In genomic region chr14:53153702-53154112, GRCh38 we compare ENCODE assay signal across 8 cellular contexts. TPM values are rescaled to one million over a fixed set of nuclear protein-coding genes. Genes with fewer than 3 reads are reported as not detected.
A peak's percentile ranks its signal among the peaks of the same experiment; 100 is the strongest.
DNase-seq lines count a peak whose midpoint lies in the region; ATAC-seq, FAIRE-seq and TF ChIP-seq lines count a peak whose summit lies in the region.

No MANE protein-coding gene starts in this region.

- TF ChIP-seq CTCF in GM12878 (IDR thresholded peaks at IDR 0.05 in 2 of 3, conservative IDR thresholded peaks at IDR 0.05 in 1 of 3; ENCODE audit: control insufficient read depth in 2 of 3, extremely low read depth in 1 of 3, insufficient read depth in 1 of 3, low read depth in 3 of 3, low read length in 3 of 3), result no peak

- no peak for ATAC-seq in GM12878
- no peak for ATAC-seq in GM21825 (IDR thresholded peaks at IDR 0.05; ENCODE audit: unreplicated experiment)

- TF ChIP-seq EP300 in GM12878 (IDR thresholded peaks at IDR 0.05; ENCODE audit: borderline replicate concordance in 1 of 2, control insufficient read depth in 1 of 2, low read depth in 2 of 2, low read length in 2 of 2), result no peak

- POLR2A ChIA-PET in GM12878 (lab: Charles Lee), result interaction anchor here (0.5 to 5.8 kb wide), 8 partner anchors 8 to 1293 kb away, joined by 3 to 48 read pairs (median 6); no protein-coding TSS in a partner anchor

- peak overlapping the region; percentile 90 for H3K27ac ChIP-seq in GM12878 (ENCODE audit: control insufficient read depth, insufficient read depth)
- peak overlapping the region; percentile 82 to 86 for H3K27ac ChIP-seq in mucosa of rectum (ENCODE audit: low read depth in 2 of 2, low read length in 2 of 2)

- in situ Hi-C loops in GM12878 (cut with MboI), result no loop called here

- peaks cover 6% of the 10 kb centered on the region for H3K4me1 ChIP-seq in GM12878 (ENCODE audit: control insufficient read depth, insufficient read depth, low read length)
- peaks cover 8 to 18% of the 10 kb centered on the region in 2 donors for H3K4me1 ChIP-seq in mucosa of rectum (ENCODE audit: control insufficient read depth in 2 of 2, insufficient read depth in 2 of 2, low read length in 2 of 2)

- CTCF ChIA-PET in GM12878 (lab: Yijun Ruan, JAX), result interaction anchor here (0.9 to 6.9 kb wide), 3 partner anchors 27 to 99 kb away, joined by 3 to 60 read pairs (median 8); no protein-coding TSS in a partner anchor

- TF ChIP-seq POLR2A in GM12878 (IDR thresholded peaks at IDR 0.05; ENCODE audit: low read depth, low read length), result no peak

- DNase-seq in stimulated activated CD4-positive, alpha-beta T cell treated with anti-CD3 and anti-CD28 coated beads, Interleukin-15, amount 100 ng/mL, for 48 hours (ENCODE audit: low read depth in 2 of 2), result peak; percentile 10 to 33
- DNase-seq in stimulated activated CD4-positive, alpha-beta T cell treated with anti-CD3 and anti-CD28 coated beads, Interleukin-12 subunit alpha, Interleukin-12 subunit beta, amount 100 ng/mL, for 4 hours, result no peak
- DNase-seq in GM12878 (ENCODE audit: low read depth, low spot score) (no peak), NCI-H2196 (lab: John Stamatoyannopoulos, UW; ENCODE audit: unreplicated experiment) (no peak), glomerular visceral epithelial cell (ENCODE audit: extremely low spot score) (no peak), SW 1271 (lab: John Stamatoyannopoulos, UW) (no peak)

- peak overlapping the region; percentile 58 for H3K4me3 ChIP-seq in GM12878
- peak overlapping the region; percentile 76 to 85 for H3K4me3 ChIP-seq in mucosa of rectum (ENCODE audit: low read length in 2 of 2)

- TSS peak; percentile 85 for BruUV-seq in GM12878 (replicated peaks; lab: Mats Ljungman, UMichigan)

- H3K36me3 ChIP-seq in GM12878 (ENCODE audit: control insufficient read depth in 2 of 2, insufficient read depth in 2 of 2, low read length in 1 of 2), result no peaks in the 10 kb centered on the region
- no peaks in the 10 kb centered on the region for H3K36me3 ChIP-seq in mucosa of rectum (ENCODE audit: control insufficient read depth in 2 of 2, insufficient read depth in 2 of 2, low read length in 2 of 2)

- SMC1A ChIA-PET in GM12878 (lab: Charles Lee; ENCODE audit: uncharacterized antibody, unreplicated experiment), result interaction anchor here (1.1 to 7.5 kb wide), 4 partner anchors 8 to 142 kb away, joined by 3 to 127 read pairs (median 4); no protein-coding TSS in a partner anchor

- H3K27me3 ChIP-seq in GM12878 (replicated peaks in 1 of 2; ENCODE audit: control insufficient read depth in 2 of 2, insufficient read depth in 2 of 2, low read length in 1 of 2) (no peaks in the 10 kb centered on the region), mucosa of rectum (ENCODE audit: control insufficient read depth in 2 of 2, insufficient read depth in 2 of 2, low read length in 2 of 2) (no peaks in the 10 kb centered on the region)

- peak overlapping the region; percentile 43 for H3K4me2 ChIP-seq in GM12878 (ENCODE audit: control insufficient read depth, insufficient read depth)

- 44% methylated on average over 4 of the region's 4 CpGs for WGBS in GM12878 (ENCODE audit: insufficient coverage, insufficient replicate concordance, low lambda C conversion rate, missing lambda C conversion rate)

- intact Hi-C loops in GM12878 (cut with micrococcal nuclease; ENCODE audit: unreplicated experiment), result loop anchor here (2.0 to 5.0 kb wide), 3 partner anchors 27 to 96 kb away; no protein-coding TSS in a partner anchor

- RAD21 ChIA-PET in GM12878 (lab: Charles Lee; ENCODE audit: unreplicated experiment), result interaction anchor here (0.6 to 7.0 kb wide), 8 partner anchors 8 to 481 kb away, joined by 3 to 98 read pairs (median 6); no protein-coding TSS in a partner anchor

- peak overlapping the region; percentile 80 for H2AFZ ChIP-seq in GM12878 (ENCODE audit: control insufficient read depth, low read depth, low read length)

- peaks cover 43% of the 10 kb centered on the region for H3K79me2 ChIP-seq in GM12878 (ENCODE audit: control insufficient read depth, insufficient read depth, low read length)

- H3K9me3 ChIP-seq in GM12878 (replicated peaks; ENCODE audit: control insufficient read depth, insufficient read depth, low read length), result no peaks in the 10 kb centered on the region
- no peaks in the 10 kb centered on the region for H3K9me3 ChIP-seq in mucosa of rectum (ENCODE audit: control insufficient read depth in 2 of 2, low read length in 2 of 2)

- FAIRE-seq in GM12878 (lab: Jason Lieb, UNC), result no peak

- no peak for TF ChIP-seq RAD21 in GM12878 (IDR thresholded peaks at IDR 0.05; ENCODE audit: insufficient read depth, low read depth, low read length)

- peak overlapping the region; percentile 23 for H3K9ac ChIP-seq in GM12878 (ENCODE audit: control insufficient read depth, insufficient read depth, low read length)
- peak overlapping the region; percentile 60 to 75 for H3K9ac ChIP-seq in mucosa of rectum (ENCODE audit: low read depth in 1 of 2, low read length in 2 of 2)

- no peaks in the 10 kb centered on the region for H4K20me1 ChIP-seq in GM12878 (ENCODE audit: control insufficient read depth, insufficient read depth)

TF ChIP-seq in GM12878, 131 proteins besides CTCF, POLR2A, EP300 and RAD21:
- TF ChIP-seq SMAD5 (IDR thresholded peaks at IDR 0.05; ENCODE audit: low read depth) (no peak), E2F8 (IDR thresholded peaks at IDR 0.05; ENCODE audit: low read depth, partially characterized antibody) (no peak), POLR2AphosphoS2 (IDR thresholded peaks at IDR 0.05; ENCODE audit: low read depth, low read length) (no peak), PKNOX1 (IDR thresholded peaks at IDR 0.05) (peak; percentile 32; the same call in 1 of the 2 replicates), NFXL1 (IDR thresholded peaks at IDR 0.05; ENCODE audit: borderline replicate concordance) (no peak), HDAC2 (IDR thresholded peaks at IDR 0.05) (no peak), ESRRA (IDR thresholded peaks at IDR 0.05; ENCODE audit: low read length) (no peak), HDGF (IDR thresholded peaks at IDR 0.05) (peak; percentile 21; the same call in 1 of the 2 replicates), RFX5 (IDR thresholded peaks at IDR 0.05; ENCODE audit: low read depth, low read length) (no peak), NFYA (IDR thresholded peaks at IDR 0.05; ENCODE audit: borderline replicate concordance, low read depth, low read length) (no peak), IKZF1 (conservative IDR thresholded peaks at IDR 0.05) (no peak)

RNA-seq across cellular contexts. Expression of gene DDHD1, which starts 0.6 kb away (rescaled TPM):
- 898 and 917 TPM in 2 replicates for total RNA-seq in GM12878 (2013; cell fraction: nucleolus; rRNA removed)
- total RNA-seq in GM12878 (2014; rRNA removed) (30.0 and 36.4 TPM in 2 replicates), GM12878 (2014; rRNA removed; fragmentation: Illumina TruSeq; extraction: Trizol) (52.3 and 57.1 TPM in 2 replicates), GM12878 (2021) (39.5 and 40.1 TPM in 2 replicates)
- polyA plus RNA-seq in GM12878 (2011; ENCODE audit: low read depth), result 9.8 TPM
- polyA plus RNA-seq in GM12878 (2011; rRNA removed) (26.8 and 41.3 TPM in 2 replicates), GM12878 (2014; fragmentation: Illumina TruSeq; extraction: Trizol) (26.9 and 38.2 TPM in 2 replicates), GM12878 (2014; fragmentation: Nextera tagmentation; extraction: Ambion mirVana) (1 to 10 TPM; 7.7 to 10.0 TPM), GM12878 (2014; rRNA removed) (20.3 and 24.2 TPM in 2 replicates), GM12878 (2016; fragmentation: Nextera tagmentation; extraction: Ambion mirVana) (10 to 100 TPM; 37.7 to 42.3 TPM)
- polyA plus RNA-seq in GM12878 (2011; cell fraction: cytosol; rRNA removed), result 8.2 TPM in 2 replicates
- 33.8 and 37.3 TPM in 2 replicates for polyA plus RNA-seq in GM12878 (2011; cell fraction: nucleus; rRNA removed)
- polyA plus RNA-seq in GM12878 (2012), result 13.6 and 15.0 TPM in 2 replicates
- 40.4 and 48.1 TPM in 2 replicates for polyA minus RNA-seq in GM12878 (2011; rRNA and poly(A)+ RNA removed)
- 9.8 and 11.6 TPM in 2 replicates for polyA minus RNA-seq in GM12878 (2011; cell fraction: cytosol; rRNA and poly(A)+ RNA removed)
- 70.1 and 116 TPM in 2 replicates for polyA minus RNA-seq in GM12878 (2011; cell fraction: nucleus; rRNA and poly(A)+ RNA removed)

Comparison
In these comparisons a context has a peak if more than half of its experiments do, and no peak if none do; other contexts are left out.
1. DNase-seq: peak in stimulated activated CD4-positive, alpha-beta T cell treated with anti-CD3 and anti-CD28 coated beads, Interleukin-15, amount 100 ng/mL, for 48 hours (2 of 2); none in stimulated activated CD4-positive, alpha-beta T cell treated with anti-CD3 and anti-CD28 coated beads, Interleukin-12 subunit alpha, Interleukin-12 subunit beta, amount 100 ng/mL, for 4 hours (single experiment), GM12878 (single experiment), NCI-H2196 (single experiment), glomerular visceral epithelial cell (single experiment) and SW 1271 (0 of 2).